Comparison of ENCODE assay signal across 14 cellular contexts in genomic region chr4:119135721-119136121, GRCh38. TPM values are rescaled to one million over a fixed set of nuclear protein-coding genes. Genes with fewer than 3 reads are reported as not detected.
DNase-seq lines count a peak whose midpoint lies in the region; ATAC-seq and TF ChIP-seq lines count a peak whose summit lies in the region.
"Had no signal": no experiment of that assay in that cellular context is flagged by ENCODE, and none has a peak within 500 bp of the region (broad histone marks: within the 10 kb centered on the region; RNA-seq: fewer than 3 reads in every experiment).

MYOZ2 (plus strand) TSS chr4:119135832; CDS start chr4:119136526, 694 bp downstream.

- H3K9ac ChIP-seq in mesendoderm (ENCODE audit: low read length) = no peak within 1 kb of the TSS

- no peak within 1 kb of the TSS for H4K8ac ChIP-seq in mesendoderm (ENCODE audit: low read depth, low read length)

- no peaks in the 10 kb centered on the region for H3K79me1 ChIP-seq in mesendoderm (ENCODE audit: low read length)

- no peak within 1 kb of the TSS for H3K18ac ChIP-seq in mesendoderm (ENCODE audit: low read length)

- H3K36me3 ChIP-seq in ascending aorta = no peaks in the 10 kb centered on the region
- H3K36me3 ChIP-seq in psoas muscle (ENCODE audit: insufficient read depth in 1 of 2, low read depth in 1 of 2) = no peaks in the 10 kb centered on the region
- no peaks in the 10 kb centered on the region for H3K36me3 ChIP-seq in mesendoderm (ENCODE audit: control insufficient read depth, insufficient read depth, low read length)
- H3K36me3 ChIP-seq: suprapubic skin, WERI-Rb-1 had no signal

- no peak within 1 kb of the TSS for H3K4me2 ChIP-seq in mesendoderm (ENCODE audit: low read length)

- intact Hi-C loops in ascending aorta (cut with DNase I) (loop anchor here (5.0 kb wide), 4 partner anchors 33 to 153 kb away; partner anchors contain the start of gene USP53), Right ventricle myocardium inferior (cut with DNase I) (loop anchor here (5.0 kb wide), 2 partner anchors 53 to 153 kb away; no protein-coding TSS in a partner anchor), psoas muscle (cut with DNase I) (loop anchor here (2.0 to 10.0 kb wide), 2 partner anchors 89 to 91 kb away; no protein-coding TSS in a partner anchor)

- no peak within 1 kb of the TSS for H3K23ac ChIP-seq in mesendoderm (ENCODE audit: low read length)

- no peak within 1 kb of the TSS for H3K4ac ChIP-seq in mesendoderm (ENCODE audit: low read depth, low read length)

- H2BK120ac ChIP-seq in mesendoderm (ENCODE audit: low read depth, low read length) = no peak within 1 kb of the TSS

- H3K56ac ChIP-seq in mesendoderm (ENCODE audit: low read length) = no peak within 1 kb of the TSS

- H3K4me1 ChIP-seq in ascending aorta (peaks cover 4 to 49% of the 10 kb centered on the region in 2 donors), psoas muscle (peaks cover 19% of the 10 kb centered on the region), mesendoderm (ENCODE audit: control insufficient read depth, low read depth, low read length) (no peaks in the 10 kb centered on the region)

- H3K9me3 ChIP-seq in ascending aorta = no peaks in the 10 kb centered on the region
- no peaks in the 10 kb centered on the region for H3K9me3 ChIP-seq in psoas muscle
- H3K9me3 ChIP-seq: suprapubic skin had no signal

- TF ChIP-seq CTCF in ascending aorta (IDR thresholded peaks at IDR 0.05) = no peak
- no peak for TF ChIP-seq CTCF in psoas muscle (IDR thresholded peaks at IDR 0.05)

- H2BK15ac ChIP-seq in mesendoderm (replicated peaks; ENCODE audit: low read depth) = no peak within 1 kb of the TSS

- no peak within 1 kb of the TSS for H4K5ac ChIP-seq in mesendoderm (ENCODE audit: low read length)

- H3K4me3 ChIP-seq in ascending aorta = peak within 1 kb of the TSS in 1 of 2 donors; percentile 37
- peak within 1 kb of the TSS; percentile 50 for H3K4me3 ChIP-seq in psoas muscle
- H3K4me3 ChIP-seq in mesendoderm (ENCODE audit: low read length) = no peak within 1 kb of the TSS
- H3K4me3 ChIP-seq: suprapubic skin had no signal

- 41 to 45% (median 45%) methylated on average over 2 of the region's 2 CpGs for whole genome bisulfite sequencing in psoas muscle, 3 donors
- WGBS in mesendoderm (ENCODE audit: extremely low coverage, insufficient coverage, low lambda C conversion rate) = no CpG with 5 or more reads among the region's 2 CpGs

- H2AK5ac ChIP-seq in mesendoderm (ENCODE audit: low read length) = no peak within 1 kb of the TSS

- H3K27me3 ChIP-seq in ascending aorta = no peaks in the 10 kb centered on the region
- H3K27me3 ChIP-seq in psoas muscle (ENCODE audit: insufficient read depth in 3 of 3, low read length in 2 of 3) = no peaks in the 10 kb centered on the region
- H3K27me3 ChIP-seq in mesendoderm (ENCODE audit: insufficient read depth, low read length, poor library complexity) = no peaks in the 10 kb centered on the region
- H3K27me3 ChIP-seq: suprapubic skin had no signal

- no peak within 1 kb of the TSS for H2BK5ac ChIP-seq in mesendoderm (ENCODE audit: low read length)

- no peaks in the 10 kb centered on the region for H3K79me2 ChIP-seq in mesendoderm (ENCODE audit: control insufficient read depth, insufficient read depth, low read length)

- ATAC-seq in Right ventricle myocardium inferior = peak; percentile 87
- peak; percentile 80 to 88 (median 88) for ATAC-seq in psoas muscle
- ATAC-seq in GM21576 (IDR thresholded peaks at IDR 0.05; ENCODE audit: unreplicated experiment) = no peak

- H3K27ac ChIP-seq in ascending aorta (peak within 1 kb of the TSS; percentile 77 to 78), psoas muscle (peak within 1 kb of the TSS; percentile 72), mesendoderm (ENCODE audit: low read depth, low read length) (no peak within 1 kb of the TSS)
- H3K27ac ChIP-seq: suprapubic skin, WERI-Rb-1 had no signal

- DNase-seq in EH (ENCODE audit: low read depth) = peak; percentile 65
- DNase-seq in ascending aorta (ENCODE audit: low spot score in 2 of 2) = no peak
- no peak for DNase-seq in Right ventricle myocardium inferior (ENCODE audit: missing footprints)
- no peak for DNase-seq in psoas muscle
- DNase-seq in stimulated activated CD4-positive, alpha-beta T cell treated with anti-CD3 and anti-CD28 coated beads, Interleukin-4, amount 100 ng/mL, for 4 hours = no peak
- DNase-seq in SW480 (ENCODE audit: low spot score) = no peak
- DNase-seq in mesendoderm = no peak
- DNase-seq: endodermal cell, NCI-H1436 treated with DMSO at 0.1 percent for 48 hours, NCI-H510A treated with DMSO at 0.1 percent for 48 hours, SW 1271, WERI-Rb-1 had no signal

RNA-seq across cellular contexts. Expression of gene MYOZ2, which starts in this region (rescaled TPM):
- total RNA-seq in ascending aorta (3.5 TPM), Right ventricle myocardium inferior (748 TPM), psoas muscle (100 to 1,000 TPM; 137 to 469 (median 301) TPM)
- polyA plus RNA-seq in psoas muscle = 100 to 1,000 TPM in 1 of 3 donors, 10 to 100 TPM in 2; 55.1 to 204 (median 61.1) TPM
- polyA plus RNA-seq in mesendoderm (2013, experiment 1 of 2) = not detected
- polyA plus RNA-seq in mesendoderm (2013, experiment 2 of 2) = not detected
- total RNA-seq: endodermal cell, suprapubic skin had no signal

Comparison
In these comparisons a context has a peak if more than half of its experiments do, and no peak if none do; other contexts are left out.
1. RNA of gene MYOZ2 (total RNA-seq): 748 TPM in Right ventricle myocardium inferior (single experiment) and 137 to 469 TPM in psoas muscle; 3.5 TPM in ascending aorta (single experiment); every median in the first group is over 10 times any median in the second.